In genomic region chr6:145155411-145155810, GRCh38 we compare ENCODE assay signal across 17 cellular contexts.
"Had no signal": no experiment of that assay in that cellular context is flagged by ENCODE, and none has a peak within 500 bp of the region (broad histone marks: within the 10 kb centered on the region; RNA-seq: fewer than 3 reads in every experiment).

No MANE protein-coding gene starts in this region.

- H3K27ac Mint-ChIP-seq: activated CD4-positive, alpha-beta T cell treated with anti-CD3 and anti-CD28 coated beads, Interleukin-2, amount 10 ng/mL, durations not matched to agents 7 days and 5 days; activated T-helper 1 cell treated with anti-CD3 and anti-CD28 coated beads, Interleukin-12 subunit alpha, Interleukin-12 subunit beta, Interleukin-2, Interleukin-4 antibody, amounts not matched to agents 30 ng/mL and 10 ng/mL and 1 ng/mL, durations not matched to agents 14 hours and 24 hours and 36 hours; naive thymus-derived CD4-positive, alpha-beta T cell; T-helper 2 cell treated with Interferon-gamma antibody and Interleukin-4, amounts not matched to agents 5 μg/mL and 100 μg/mL, for 36 hours had no signal

- H3K9ac ChIP-seq: parathyroid adenoma had no signal

- DNase-seq: activated CD4-positive, alpha-beta T cell treated with anti-CD3 and anti-CD28 coated beads, Interleukin-2, amount 10 ng/mL, durations not matched to agents 7 days and 5 days; esophagus squamous epithelium; islet precursor cell; mucosa of descending colon; naive thymus-derived CD4-positive, alpha-beta T cell; sigmoid colon; stimulated activated CD4-positive, alpha-beta T cell treated with anti-CD3 and anti-CD28 coated beads, Interleukin-1b, Interleukin-23, amount 100 ng/mL, for 48 hours; stomach; testis; upper lobe of left lung had no signal

- H3K27me3 Mint-ChIP-seq: activated CD4-positive, alpha-beta T cell treated with anti-CD3 and anti-CD28 coated beads, Interleukin-2, amount 10 ng/mL, durations not matched to agents 7 days and 5 days had no signal

- H3K27ac ChIP-seq: coronary artery, esophagus squamous epithelium, gastroesophageal sphincter, parathyroid adenoma, sigmoid colon, stomach, testis, upper lobe of left lung had no signal

- H3K9me3 ChIP-seq: testis had no signal

- H3K36me3 ChIP-seq: esophagus squamous epithelium, gastroesophageal sphincter, sigmoid colon, stomach, upper lobe of left lung had no signal

- H3K4me1 ChIP-seq: esophagus squamous epithelium, gastroesophageal sphincter, parathyroid adenoma, sigmoid colon, stomach, testis, upper lobe of left lung had no signal

- H3K27me3 ChIP-seq: esophagus squamous epithelium, gastroesophageal sphincter, sigmoid colon, stomach, testis, upper lobe of left lung had no signal

- H3K4me1 Mint-ChIP-seq: activated CD4-positive, alpha-beta T cell treated with anti-CD3 and anti-CD28 coated beads, Interleukin-2, amount 10 ng/mL, durations not matched to agents 7 days and 5 days; central memory CD8-positive, alpha-beta T cell; naive thymus-derived CD4-positive, alpha-beta T cell had no signal

- H3K4me3 ChIP-seq: coronary artery, esophagus squamous epithelium, gastroesophageal sphincter, mucosa of descending colon, sigmoid colon, stomach, testis, upper lobe of left lung had no signal

- H3K4me3 Mint-ChIP-seq: activated CD4-positive, alpha-beta T cell treated with anti-CD3 and anti-CD28 coated beads, Interleukin-2, amount 10 ng/mL, durations not matched to agents 7 days and 5 days; activated T-helper 1 cell treated with anti-CD3 and anti-CD28 coated beads, Interleukin-12 subunit alpha, Interleukin-12 subunit beta, Interleukin-2, Interleukin-4 antibody, amounts not matched to agents 30 ng/mL and 10 ng/mL and 1 ng/mL, durations not matched to agents 14 hours and 24 hours and 36 hours; central memory CD8-positive, alpha-beta T cell; naive thymus-derived CD4-positive, alpha-beta T cell; T-helper 2 cell treated with Interferon-gamma antibody and Interleukin-4, amounts not matched to agents 5 μg/mL and 100 μg/mL, for 36 hours had no signal

- ATAC-seq: gastroesophageal sphincter; left lobe of liver; mucosa of descending colon; naive thymus-derived CD4-positive, alpha-beta T cell had no signal
